Comparison of ENCODE assay signal across 18 cellular contexts in genomic region chr10:126932516-126932915, GRCh38. TPM values are rescaled to one million over a fixed set of nuclear protein-coding genes. Genes with fewer than 3 reads are reported as not detected.
"Had no signal": no experiment of that assay in that cellular context is flagged by ENCODE, and none has a peak within 500 bp of the region (broad histone marks: within the 10 kb centered on the region; RNA-seq: fewer than 3 reads in every experiment).

No MANE protein-coding gene starts in this region.

- H3K36me3 Mint-ChIP-seq: naive thymus-derived CD4-positive, alpha-beta T cell; stimulated activated naive B cell treated with anti-CD40 and anti-IgM and Interleukin-4, amounts not matched to agents 10 μg/mL and 1 μg/mL and 100 μg/mL, for 72 hours had no signal

- H3K4me1 Mint-ChIP-seq: stimulated activated naive B cell treated with anti-CD40 and anti-IgM and Interleukin-4, amounts not matched to agents 10 μg/mL and 1 μg/mL and 100 μg/mL, for 72 hours had no signal

- H3K4me3 Mint-ChIP-seq: naive thymus-derived CD4-positive, alpha-beta T cell; neural crest cell; stimulated activated naive B cell treated with anti-CD40 and anti-IgM and Interleukin-4, amounts not matched to agents 10 μg/mL and 1 μg/mL and 100 μg/mL, for 72 hours had no signal

- H3K27ac Mint-ChIP-seq: stimulated activated naive B cell treated with anti-CD40 and anti-IgM and Interleukin-4, amounts not matched to agents 10 μg/mL and 1 μg/mL and 100 μg/mL, for 72 hours had no signal

- H3K36me3 ChIP-seq: colonic mucosa, right lobe of liver had no signal

- H3K27me3 Mint-ChIP-seq: stimulated activated naive B cell treated with anti-CD40 and anti-IgM and Interleukin-4, amounts not matched to agents 10 μg/mL and 1 μg/mL and 100 μg/mL, for 72 hours had no signal

- H3K4me3 ChIP-seq: colonic mucosa, heart left ventricle, psoas muscle, right lobe of liver, stomach, upper lobe of left lung, vagina had no signal

- DNase-seq: colonic mucosa; dermis blood vessel endothelial cell; foreskin melanocyte; heart left ventricle; hypothalamus; kidney glomerular epithelial cell; naive thymus-derived CD4-positive, alpha-beta T cell; nucleus accumbens; psoas muscle; retina; right lobe of liver; stimulated activated CD4-positive, alpha-beta T cell treated with anti-CD3 and anti-CD28 coated beads, Interleukin-4, amount 100 ng/mL, for 24 hours; stimulated activated naive B cell treated with anti-CD40 and anti-IgM and Interleukin-4, amounts not matched to agents 10 μg/mL and 1 μg/mL and 100 μg/mL, for 72 hours; stomach; upper lobe of left lung had no signal

- ATAC-seq: heart left ventricle; naive thymus-derived CD4-positive, alpha-beta T cell; psoas muscle; right lobe of liver; stimulated activated naive B cell treated with anti-CD40 and anti-IgM and Interleukin-4, amounts not matched to agents 10 μg/mL and 1 μg/mL and 100 μg/mL, for 72 hours had no signal

- H3K9me3 ChIP-seq: colonic mucosa, psoas muscle, right lobe of liver, stomach, upper lobe of left lung, vagina had no signal

- H3K9ac ChIP-seq: parathyroid adenoma had no signal

- H2AFZ ChIP-seq: parathyroid adenoma had no signal

- H3K4me1 ChIP-seq: colonic mucosa, parathyroid adenoma, psoas muscle had no signal

- H3K27ac ChIP-seq: colonic mucosa, parathyroid adenoma, psoas muscle, stomach, vagina had no signal

- H3K27me3 ChIP-seq: colonic mucosa, heart left ventricle, right lobe of liver, stomach, upper lobe of left lung, vagina had no signal

RNA-seq across cellular contexts. Expression of gene DOCK1, which starts 27.3 kb away (rescaled TPM):
- polyA plus RNA-seq: naive thymus-derived CD4-positive, alpha-beta T cell had no signal
